ENCODE assay signal across 9 cellular contexts in the genomic region with DNA sequence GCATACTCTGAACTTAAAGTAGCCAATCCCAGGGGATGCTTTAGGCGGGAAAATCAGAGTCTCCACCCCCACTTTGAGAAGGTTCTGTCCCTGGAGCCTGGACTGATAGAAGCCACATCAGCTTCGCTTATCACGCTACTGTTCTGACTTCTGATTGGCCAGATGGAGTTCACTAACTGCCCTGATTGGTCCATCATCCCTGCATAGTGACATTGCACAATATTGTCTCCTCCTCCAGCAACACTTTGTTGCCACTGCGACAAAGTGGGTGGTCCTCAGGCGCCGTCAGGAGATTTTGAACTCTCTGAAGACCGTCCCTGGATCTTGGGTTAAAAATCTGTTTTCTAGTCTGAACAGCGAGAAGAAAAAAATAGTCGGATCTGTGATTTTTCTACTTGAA. TPM values are rescaled to one million over a fixed set of nuclear protein-coding genes. Genes with fewer than 3 reads are reported as not detected.
"Had no signal": no experiment of that assay in that cellular context is flagged by ENCODE, and none has a peak within 500 bp of the region (broad histone marks: within the 10 kb centered on the region; RNA-seq: fewer than 3 reads in every experiment).

A gene with protein sequence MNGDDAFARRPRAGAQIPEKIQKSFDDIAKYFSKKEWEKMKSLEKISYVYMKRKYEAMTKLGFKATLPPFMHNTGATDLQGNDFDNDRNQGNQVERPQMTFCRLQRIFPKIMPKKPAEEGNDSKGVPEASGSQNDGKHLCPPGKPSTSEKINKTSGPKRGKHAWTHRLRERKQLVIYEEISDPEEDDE (minus strand): TSS at position 101 of the 400 bp plus-strand sequence. CDS start 1,428 bp downstream, outside the sequence.

RNA-seq across cellular contexts. Expression of the gene that starts here (rescaled TPM):
- total RNA-seq: MCF 10A; PC-3; Peyer's patch; Right ventricle myocardium superior; SJSA1; T-cell; T-helper 1 cell treated with Interleukin-12 subunit alpha and Interleukin-12 subunit beta and Interleukin-4 antibody, amounts not matched to agents 30 ng/mL and 1 ng/mL, for 36 hours; T-helper 17 cell; T-helper 2 cell treated with Interferon-gamma antibody and Interleukin-4, amounts not matched to agents 100 ng/mL and 5 ng/mL, for 36 hours had no signal
